8 cellular contexts compared by ENCODE assay signal in the genomic region with DNA sequence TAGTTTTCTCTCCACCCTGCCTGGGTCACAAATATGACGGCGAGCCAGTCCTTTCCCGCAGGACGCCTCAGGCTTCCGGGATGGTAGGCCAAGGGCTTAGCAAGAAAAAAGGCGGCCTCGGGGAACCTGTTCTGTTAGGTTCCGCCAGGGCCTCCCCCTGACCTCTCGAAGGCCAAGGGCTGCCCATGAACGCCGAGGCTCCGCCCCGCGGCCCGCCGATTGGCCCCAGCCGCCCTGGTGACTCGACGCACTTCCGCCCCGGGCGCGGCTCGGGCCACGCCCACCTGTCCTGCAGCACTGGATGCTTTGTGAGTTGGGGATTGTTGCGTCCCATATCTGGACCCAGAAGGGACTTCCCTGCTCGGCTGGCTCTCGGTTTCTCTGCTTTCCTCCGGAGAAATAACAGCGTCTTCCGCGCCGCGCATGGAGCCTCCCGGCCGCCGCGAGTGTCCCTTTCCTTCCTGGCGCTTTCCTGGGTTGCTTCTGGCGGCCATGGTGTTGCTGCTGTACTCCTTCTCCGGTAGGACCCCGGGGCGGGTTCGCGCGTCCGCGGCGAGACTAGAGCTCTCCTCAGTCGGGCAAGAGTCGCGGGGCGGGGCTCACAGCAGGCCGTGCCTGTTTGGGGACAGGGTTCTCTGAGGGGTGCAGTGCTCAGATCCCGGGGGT. TPM values are rescaled to one million over a fixed set of nuclear protein-coding genes. Genes with fewer than 3 reads are reported as not detected.
DNase-seq lines count a peak whose midpoint lies in the region; ATAC-seq and TF ChIP-seq lines count a peak whose summit lies in the region.

A gene (plus strand): TSS at position 265 of the 666 bp plus-strand sequence. CDS start 159 bp downstream, at position 424.

- peak within 1 kb of the TSS; percentile 100 for H3K4me3 Mint-ChIP-seq in activated T-helper 17 cell treated with anti-CD3 and anti-CD28 coated beads, Interleukin-2, amount 50 U/mL, for 72 hours
- H3K4me3 Mint-ChIP-seq in natural killer cell = peak within 1 kb of the TSS; percentile 99

- peaks cover 41% of the 10 kb centered on the region for H3K4me1 Mint-ChIP-seq in activated T-helper 17 cell treated with anti-CD3 and anti-CD28 coated beads, Interleukin-2, amount 50 U/mL, for 72 hours
- H3K4me1 Mint-ChIP-seq in natural killer cell = peaks cover 49 to 56% of the 10 kb centered on the region in 2 donors

- peak; percentile 95 for ATAC-seq in activated T-helper 17 cell treated with anti-CD3 and anti-CD28 coated beads, Interleukin-2, amount 50 U/mL, for 72 hours (replicated peaks)
- ATAC-seq in natural killer cell = peak; percentile 97 to 100 (median 98)

- H3K27me3 Mint-ChIP-seq in activated T-helper 17 cell treated with anti-CD3 and anti-CD28 coated beads, Interleukin-2, amount 50 U/mL, for 72 hours = no peaks in the 10 kb centered on the region
- H3K27me3 Mint-ChIP-seq in natural killer cell (ENCODE audit: low read depth in 2 of 2) = no peaks in the 10 kb centered on the region

- peak within 1 kb of the TSS; percentile 94 for H3K27ac ChIP-seq in RWPE1

- DNase-seq in Daoy (ENCODE audit: low read depth) (peak; percentile 98), GOT3 (lab: John Stamatoyannopoulos, UW) (peak; percentile 85), LNCaP clone FGC (ENCODE audit: low read depth) (peak; percentile 98), RWPE1 (ENCODE audit: low spot score) (peak; percentile 93), fibroblast of mammary gland (ENCODE audit: low read depth) (peak; percentile 89), natural killer cell (peak; percentile 93)
- peak; percentile 94 for DNase-seq in stimulated activated naive CD4-positive, alpha-beta T cell treated with Interleukin-2 at 50 U/mL for 16 hours (lab: John Stamatoyannopoulos, UW)

- H3K36me3 Mint-ChIP-seq in activated T-helper 17 cell treated with anti-CD3 and anti-CD28 coated beads, Interleukin-2, amount 50 U/mL, for 72 hours (ENCODE audit: low read depth) = peaks cover 12% of the 10 kb centered on the region
- H3K36me3 Mint-ChIP-seq in natural killer cell = no peaks in the 10 kb centered on the region

- no peak for TF ChIP-seq CTCF in LNCaP clone FGC (IDR thresholded peaks at IDR 0.05; ENCODE audit: control insufficient read depth, extremely low read depth, insufficient read depth)
- TF ChIP-seq CTCF in RWPE1 (conservative IDR thresholded peaks at IDR 0.05; ENCODE audit: low read depth) = no peak
- TF ChIP-seq CTCF in fibroblast of mammary gland (conservative IDR thresholded peaks at IDR 0.05; ENCODE audit: control insufficient read depth, insufficient read depth, low read depth, low read length) = no peak
- no peak for TF ChIP-seq CTCF in natural killer cell (IDR thresholded peaks at IDR 0.05)

- POLR2A ChIA-PET in RWPE1 (lab: Yijun Ruan, JAX; ENCODE audit: low non-redundant PET) = no interaction called here

- no peaks in the 10 kb centered on the region for H3K9me3 Mint-ChIP-seq in activated T-helper 17 cell treated with anti-CD3 and anti-CD28 coated beads, Interleukin-2, amount 50 U/mL, for 72 hours
- no peaks in the 10 kb centered on the region for H3K9me3 Mint-ChIP-seq in natural killer cell

- peak within 1 kb of the TSS; percentile 95 for H3K4me3 ChIP-seq in LNCaP clone FGC (ENCODE audit: low read depth, low read length)
- H3K4me3 ChIP-seq in fibroblast of mammary gland (ENCODE audit: control insufficient read depth, low read depth, low read length) = peak within 1 kb of the TSS; percentile 92

- CTCF ChIA-PET in RWPE1 (lab: Yijun Ruan, JAX) = interaction anchor here (0.6 kb wide), 2 partner anchors 83 to 132 kb away, joined by 3 to 6 read pairs; no protein-coding TSS in a partner anchor

- intact Hi-C loops in natural killer cell (cut with micrococcal nuclease) = loop anchor here (2.0 kb wide), 1 partner anchor 73 kb away; no protein-coding TSS in a partner anchor

- peak within 1 kb of the TSS; percentile 99 for H3K27ac Mint-ChIP-seq in activated T-helper 17 cell treated with anti-CD3 and anti-CD28 coated beads, Interleukin-2, amount 50 U/mL, for 72 hours
- peak within 1 kb of the TSS; percentile 95 to 97 for H3K27ac Mint-ChIP-seq in natural killer cell

RNA-seq across cellular contexts. Expression of the gene that starts here (rescaled TPM):
- 51.0 and 57.2 TPM in 2 replicates for total RNA-seq in Daoy (2014; rRNA removed; shearing (Covaris generic))
- total RNA-seq in activated T-helper 17 cell treated with anti-CD3 and anti-CD28 coated beads, Interleukin-2, amount 50 U/mL, for 72 hours = 100 to 1,000 TPM in 1 of 2 donors, 10 to 100 TPM in 1; 94.5 to 111 TPM
- 100 to 1,000 TPM; 110 to 126 (median 124) TPM for total RNA-seq in natural killer cell

Comparison
In these comparisons a context has a peak if more than half of its experiments do, and no peak if none do; other contexts are left out.
1. Peak in every context shown above with its lines: DNase-seq, ATAC-seq, H3K4me3 ChIP-seq and H3K27ac ChIP-seq.